8 cellular contexts compared by ENCODE assay signal in the genomic region with DNA sequence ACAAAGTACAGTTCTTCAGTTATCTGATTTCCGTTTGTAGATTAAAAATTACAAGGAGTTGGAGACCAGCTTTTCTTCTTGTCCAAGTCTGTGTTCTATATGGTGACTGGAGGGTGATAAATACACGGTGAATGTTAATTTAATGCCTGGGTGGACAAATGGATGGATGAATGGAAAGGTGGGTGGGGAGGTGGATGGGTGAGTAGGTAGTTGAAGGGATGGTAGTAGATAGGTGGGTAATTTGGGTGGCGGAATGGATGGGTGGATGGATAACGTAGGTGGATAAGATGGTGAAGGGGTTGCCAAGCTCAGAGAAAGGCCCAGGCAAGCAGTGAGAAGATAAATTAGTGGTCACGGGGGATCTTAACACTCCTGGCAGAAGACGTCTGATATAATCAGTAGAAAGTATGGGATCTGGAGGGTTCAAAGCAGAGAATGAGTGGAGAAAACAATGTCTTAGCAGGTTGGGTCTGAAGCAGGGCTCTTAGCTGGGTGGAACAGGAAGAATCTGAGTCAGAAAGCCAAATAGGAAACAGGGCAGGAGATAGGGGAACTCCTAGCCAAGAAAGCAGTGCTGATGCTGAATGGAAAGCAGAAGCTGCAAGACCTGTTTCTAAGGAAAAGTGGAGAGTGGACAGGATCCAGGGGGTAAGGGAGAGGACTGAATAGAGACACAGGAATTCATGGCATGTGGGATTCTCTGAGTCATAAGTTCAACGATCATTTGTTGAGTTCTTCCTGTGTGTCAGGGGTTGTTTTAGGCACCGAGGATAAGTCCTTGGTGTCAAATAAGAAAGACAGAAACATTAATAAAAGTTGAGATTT.
DNase-seq lines count a peak whose midpoint lies in the region; ATAC-seq and TF ChIP-seq lines count a peak whose summit lies in the region.

No MANE protein-coding gene starts in this region.

- no peaks in the 10 kb centered on the region for H3K4me1 ChIP-seq in endodermal cell (ENCODE audit: control insufficient read depth, insufficient read depth, low read length)

- H3K36me3 ChIP-seq in MG63 (no peaks in the 10 kb centered on the region), endodermal cell (ENCODE audit: control insufficient read depth, insufficient read depth, low read length) (no peaks in the 10 kb centered on the region)

- peaks cover 13% of the 10 kb centered on the region for H3K4me1 Mint-ChIP-seq in endodermal cell

- no peak overlapping the region for H3K4me3 Mint-ChIP-seq in endodermal cell

- H3K27me3 Mint-ChIP-seq in endodermal cell (ENCODE audit: insufficient read depth), result peaks cover 18% of the 10 kb centered on the region

- WGBS in endodermal cell (ENCODE audit: insufficient coverage in 1 of 2, insufficient read length in 1 of 2), 2 experiments, result 89 to 90% methylated on average over 7 to 8 of the region's 8 CpGs

- H3K27ac ChIP-seq in endodermal cell (ENCODE audit: low read depth, low read length), result no peak overlapping the region

- ATAC-seq in HG03280 (IDR thresholded peaks at IDR 0.05; ENCODE audit: unreplicated experiment), result no peak
- ATAC-seq in GM18858 (IDR thresholded peaks at IDR 0.05; ENCODE audit: unreplicated experiment), result no peak

- no peaks in the 10 kb centered on the region for H3K27me3 ChIP-seq in MG63
- H3K27me3 ChIP-seq in endodermal cell (ENCODE audit: control insufficient read depth, insufficient read depth, low read length, poor library complexity, severe bottlenecking), result peaks cover 22% of the 10 kb centered on the region

- H3K9ac ChIP-seq in endodermal cell (ENCODE audit: extremely low read depth, low read length, poor library complexity, severe bottlenecking), result no peak overlapping the region

- H3K4me3 ChIP-seq in MG63, result no peak overlapping the region
- H3K4me3 ChIP-seq in endodermal cell (ENCODE audit: low read length), result no peak overlapping the region

- H3K9me3 ChIP-seq in MG63 (no peaks in the 10 kb centered on the region), endodermal cell (ENCODE audit: control insufficient read depth, low read length) (no peaks in the 10 kb centered on the region)

- no peaks in the 10 kb centered on the region for H3K9me3 Mint-ChIP-seq in endodermal cell

- TF ChIP-seq CTCF in endodermal cell (conservative IDR thresholded peaks at IDR 0.05), result no peak

- H3K36me3 Mint-ChIP-seq in endodermal cell (ENCODE audit: low read depth), result no peaks in the 10 kb centered on the region

- DNase-seq in DMS53 treated with DMSO at 0.1 percent for 48 hours (lab: John Stamatoyannopoulos, UW; ENCODE audit: unreplicated experiment) (peak; percentile 42), MG63 (peak; percentile 86), endodermal cell (peak; percentile 54), non-pigmented ciliary epithelial cell (ENCODE audit: low read depth) (peak; percentile 79), midbrain (lab: John Stamatoyannopoulos, UW) (no peak), NCI-H128 (lab: John Stamatoyannopoulos, UW; ENCODE audit: unreplicated experiment) (no peak)

- no peak overlapping the region for H3K27ac Mint-ChIP-seq in endodermal cell

Comparison
In these comparisons a context has a peak if more than half of its experiments do, and no peak if none do; other contexts are left out.
1. DNase-seq: peak in DMS53 treated with DMSO at 0.1 percent for 48 hours (single experiment), MG63 (single experiment), endodermal cell (single experiment) and non-pigmented ciliary epithelial cell (single experiment); none in midbrain (single experiment) and NCI-H128 (single experiment).